ENCODE assay signal across 28 cellular contexts in the genomic region with DNA sequence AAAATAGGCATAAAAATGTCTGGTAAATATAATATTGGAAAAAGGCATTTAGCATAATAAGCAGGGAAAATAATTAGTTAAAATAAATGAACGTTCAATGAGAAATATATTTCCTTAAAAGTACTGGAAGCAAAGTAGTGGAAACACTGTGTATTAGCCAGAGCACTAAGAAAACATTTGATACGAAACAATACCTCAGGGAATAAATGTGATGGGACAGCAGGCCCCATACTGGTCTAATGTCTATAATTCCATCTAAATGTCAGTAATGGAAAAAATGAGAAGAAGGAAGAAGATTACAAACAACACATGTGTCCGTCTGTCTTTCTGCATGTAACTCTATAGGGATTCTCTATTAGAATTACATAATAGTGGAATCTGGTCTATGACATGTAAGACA.
"Had no signal": no experiment of that assay in that cellular context is flagged by ENCODE, and none has a peak within 500 bp of the region (broad histone marks: within the 10 kb centered on the region; RNA-seq: fewer than 3 reads in every experiment).

No MANE protein-coding gene starts in this region.

- ATAC-seq: effector memory CD8-positive, alpha-beta T cell; mucosa of descending colon; natural killer cell treated with Interleukin-12 subunit alpha and Interleukin-12 subunit beta and Interleukin-15 and Interleukin-18, amount 100 ng/mL, for 72 hours; right lobe of liver; stimulated activated naive CD8-positive, alpha-beta T cell treated with anti-CD3 and anti-CD28 coated beads, Interleukin-15, amount 100 ng/mL, for 72 hours had no signal

- DNase-seq: cortex of kidney; effector memory CD8-positive, alpha-beta T cell; erythroblast; esophagus squamous epithelium; foreskin melanocyte; glutamatergic neuron; hypothalamus; immature natural killer cell; islet precursor cell; kidney glomerular epithelial cell; mesenchymal stem cell; mucosa of descending colon; naive B cell; occipital lobe; ovary; posterior cingulate gyrus; retina; right lobe of liver; small intestine; stimulated activated CD4-positive, alpha-beta T cell treated with anti-CD3 and anti-CD28 coated beads, Interleukin-15, amount 100 ng/mL, for 24 hours; stimulated activated CD4-positive, alpha-beta T cell treated with anti-CD3 and anti-CD28 coated beads, Interleukin-4, amount 100 ng/mL, for 1 hour; stimulated activated CD8-positive, alpha-beta memory T cell treated with anti-CD3 and anti-CD28 coated beads, Interleukin-4, amount 100 ng/mL, for 48 hours; stimulated activated naive CD4-positive, alpha-beta T cell; stimulated activated naive CD8-positive, alpha-beta T cell treated with anti-CD3 and anti-CD28 coated beads, Interleukin-15, amount 100 ng/mL, for 72 hours; upper lobe of left lung had no signal

- H3K27me3 ChIP-seq: cardiac muscle cell, esophagus squamous epithelium, ovary, right lobe of liver, tibial nerve, upper lobe of left lung had no signal

- H3K4me3 ChIP-seq: cardiac muscle cell, esophagus squamous epithelium, mucosa of descending colon, ovary, right lobe of liver, tibial nerve, upper lobe of left lung had no signal

- H3K4me1 ChIP-seq: esophagus squamous epithelium, right lobe of liver, upper lobe of left lung had no signal

- H3K27ac ChIP-seq: cardiac muscle cell, ovary, right lobe of liver, upper lobe of left lung had no signal

- H3K36me3 ChIP-seq: ovary, right lobe of liver, tibial nerve had no signal

- H3K9me3 ChIP-seq: esophagus squamous epithelium, mucosa of descending colon, ovary, right lobe of liver, tibial nerve, upper lobe of left lung had no signal
